22 cellular contexts compared by ENCODE assay signal in genomic region chr4:106337916-106338315, GRCh38. TPM values are rescaled to one million over a fixed set of nuclear protein-coding genes. Genes with fewer than 3 reads are reported as not detected.
DNase-seq lines count a peak whose midpoint lies in the region; ATAC-seq and TF ChIP-seq lines count a peak whose summit lies in the region.
"Had no signal": no experiment of that assay in that cellular context is flagged by ENCODE, and none has a peak within 500 bp of the region (broad histone marks: within the 10 kb centered on the region; RNA-seq: fewer than 3 reads in every experiment).

No MANE protein-coding gene starts in this region.

- H3K36me3 ChIP-seq in Caco-2 (ENCODE audit: control insufficient read depth, insufficient read depth, low read length) (peaks cover 5% of the 10 kb centered on the region), HCT116 (ENCODE audit: control insufficient read depth in 1 of 2, insufficient read depth in 2 of 2, low read length in 2 of 2) (peaks cover 14 to 26% of the 10 kb centered on the region in 2 experiments; a peak in 3 of 4 replicates)

- no peaks in the 10 kb centered on the region for H3K27me3 Mint-ChIP-seq in Caco-2 (ENCODE audit: insufficient read depth, unreplicated experiment)
- H3K27me3 Mint-ChIP-seq in endothelial cell (ENCODE audit: unreplicated experiment): no peaks in the 10 kb centered on the region
- no peaks in the 10 kb centered on the region for H3K27me3 Mint-ChIP-seq in neural crest cell (ENCODE audit: low read depth)
- H3K27me3 Mint-ChIP-seq: CD4-positive, alpha-beta memory T cell; CD4-positive, CD25-positive, alpha-beta regulatory T cell; CD8-positive, alpha-beta memory T cell had no signal

- no peaks in the 10 kb centered on the region for H4K20me1 ChIP-seq in HCT116 (ENCODE audit: insufficient read depth)

- intact Hi-C loops in Caco-2 (cut with micrococcal nuclease; ENCODE audit: unreplicated experiment): no loop called here
- intact Hi-C loops in HCT116 (cut with micrococcal nuclease): no loop called here
- intact Hi-C loops in sciatic nerve (cut with DNase I): no loop called here

- TF ChIP-seq RAD21 in HCT116 (IDR thresholded peaks at IDR 0.05; ENCODE audit: low read depth): no peak

- H3K4me2 ChIP-seq in HCT116 (ENCODE audit: low read length): no peak overlapping the region
- H3K4me2 ChIP-seq: BLaER1 had no signal

- ATAC-seq in HCT116 (no peak), HG02678 (IDR thresholded peaks at IDR 0.05; ENCODE audit: unreplicated experiment) (no peak), sciatic nerve (no peak)

- H3K9me3 ChIP-seq in Caco-2 (peaks cover 6% of the 10 kb centered on the region; the same call in 1 of the 2 replicates), HCT116 (ENCODE audit: control insufficient read depth in 1 of 2, insufficient read depth in 1 of 2, low read depth in 1 of 2, low read length in 2 of 2) (no peaks in the 10 kb centered on the region)
- H3K9me3 ChIP-seq: BE2C had no signal

- TF ChIP-seq CTCF in Caco-2 (IDR thresholded peaks at IDR 0.05; ENCODE audit: insufficient read depth in 1 of 2, low read depth in 1 of 2, low read length in 1 of 2, severe bottlenecking in 1 of 2, unreplicated experiment in 1 of 2): no peak
- TF ChIP-seq CTCF in HCT116 (IDR thresholded peaks at IDR 0.05 in 2 of 3, conservative IDR thresholded peaks at IDR 0.05 in 1 of 3; ENCODE audit: borderline replicate concordance in 1 of 3, insufficient read depth in 1 of 3, low read depth in 2 of 3, low read length in 2 of 3): no peak
- no peak for TF ChIP-seq CTCF in endothelial cell (IDR thresholded peaks at IDR 0.05; ENCODE audit: unreplicated experiment)
- no peak for TF ChIP-seq CTCF in neural crest cell (conservative IDR thresholded peaks at IDR 0.05)

- CTCF ChIA-PET in Caco-2 (lab: Charles Lee) (no interaction called here), HCT116 (lab: Charles Lee) (no interaction called here)

- peaks cover 46% of the 10 kb centered on the region for H3K79me2 ChIP-seq in HCT116 (ENCODE audit: insufficient read depth, low read length)

- H3K4me1 ChIP-seq in Caco-2: peaks cover 20% of the 10 kb centered on the region; the same call in 1 of the 2 replicates
- H3K4me1 ChIP-seq in HCT116 (ENCODE audit: control insufficient read depth in 1 of 2, insufficient read depth in 2 of 2, low read length in 2 of 2): no peaks in the 10 kb centered on the region
- H3K4me1 ChIP-seq: BE2C, BLaER1 had no signal

- H3K4me3 Mint-ChIP-seq in Caco-2 (ENCODE audit: unreplicated experiment) (no peak overlapping the region), endothelial cell (ENCODE audit: unreplicated experiment) (peak overlapping the region; percentile 33), neural crest cell (no peak overlapping the region)
- H3K4me3 Mint-ChIP-seq: CD14-positive monocyte; CD4-positive, CD25-positive, alpha-beta regulatory T cell had no signal

- no peak overlapping the region for H3K9ac ChIP-seq in HCT116 (ENCODE audit: low read length)
- H3K9ac ChIP-seq: BLaER1 had no signal

- no peak for TF ChIP-seq POLR2A in HCT116 (IDR thresholded peaks at IDR 0.05; ENCODE audit: borderline replicate concordance, extremely low read depth, insufficient read depth, insufficient read length)

- H3K27me3 ChIP-seq in Caco-2 (replicated peaks; ENCODE audit: control insufficient read depth, insufficient read depth, low read length): no peaks in the 10 kb centered on the region
- H3K27me3 ChIP-seq in HCT116 (ENCODE audit: insufficient read depth, low read length): no peaks in the 10 kb centered on the region
- H3K27me3 ChIP-seq: BE2C, BLaER1 had no signal

- H3K4me3 ChIP-seq in Caco-2 (ENCODE audit: low read depth, low read length): no peak overlapping the region
- H3K4me3 ChIP-seq in HCT116 (replicated peaks in 1 of 2; ENCODE audit: low read depth in 1 of 2, low read length in 2 of 2): no peak overlapping the region
- H3K4me3 ChIP-seq: BLaER1 had no signal

- DNase-seq in Caco-2 (no peak), HCT116 (ENCODE audit: low read depth, low spot score) (no peak), endothelial cell (ENCODE audit: low spot score) (no peak), neural crest cell (ENCODE audit: low read depth, low spot score) (no peak), NCI-H82 (lab: John Stamatoyannopoulos, UW) (no peak), sciatic nerve (ENCODE audit: low spot score) (no peak)
- DNase-seq: 8988T; ACHN; BE2C; C1 segment of cervical spinal cord; Calu3; CD4-positive, CD25-positive, alpha-beta regulatory T cell; CD8-positive, alpha-beta memory T cell; COR-L47; DMS79 treated with DMSO at 0.1 percent for 48 hours; GF-D8 had no signal

- H3K27ac ChIP-seq in HCT116 (ENCODE audit: low read depth, low read length): no peak overlapping the region
- H3K27ac ChIP-seq: BLaER1 had no signal

- peaks cover 92% of the 10 kb centered on the region for H3K36me3 Mint-ChIP-seq in Caco-2 (ENCODE audit: insufficient read depth, unreplicated experiment)
- H3K36me3 Mint-ChIP-seq in endothelial cell (ENCODE audit: low read depth, unreplicated experiment): peaks cover 35% of the 10 kb centered on the region
- peaks cover 51% of the 10 kb centered on the region for H3K36me3 Mint-ChIP-seq in neural crest cell (ENCODE audit: low read depth)

- no peak overlapping the region for H2AFZ ChIP-seq in HCT116 (ENCODE audit: low read depth, low read length, poor library complexity, severe bottlenecking)

- RAD21 ChIA-PET in HCT116 (lab: Charles Lee; ENCODE audit: low non-redundant PET in 1 of 2, low total read pairs in 2 of 2, uncharacterized antibody in 2 of 2, unreplicated experiment in 2 of 2): no interaction called here

- POLR2A ChIA-PET in Caco-2 (lab: Charles Lee): no interaction called here
- POLR2A ChIA-PET in HCT116 (lab: Charles Lee): no interaction called here

- no peaks in the 10 kb centered on the region for H3K9me2 ChIP-seq in HCT116 (ENCODE audit: insufficient read depth)

- peak overlapping the region; percentile 28 for H3K27ac Mint-ChIP-seq in Caco-2 (ENCODE audit: unreplicated experiment)
- no peak overlapping the region for H3K27ac Mint-ChIP-seq in endothelial cell (ENCODE audit: unreplicated experiment)
- peak overlapping the region; percentile 13 for H3K27ac Mint-ChIP-seq in neural crest cell (ENCODE audit: unreplicated experiment)
- H3K27ac Mint-ChIP-seq: CD14-positive monocyte; CD4-positive, alpha-beta memory T cell; CD4-positive, CD25-positive, alpha-beta regulatory T cell; CD8-positive, alpha-beta memory T cell had no signal

- H3K4me1 Mint-ChIP-seq in Caco-2 (ENCODE audit: low read depth, unreplicated experiment): peaks cover 6% of the 10 kb centered on the region
- no peaks in the 10 kb centered on the region for H3K4me1 Mint-ChIP-seq in endothelial cell (ENCODE audit: unreplicated experiment)
- H3K4me1 Mint-ChIP-seq in neural crest cell: no peaks in the 10 kb centered on the region
- H3K4me1 Mint-ChIP-seq: CD14-positive monocyte had no signal

- H3K9me3 Mint-ChIP-seq in Caco-2 (ENCODE audit: unreplicated experiment): peaks cover 27% of the 10 kb centered on the region
- no peaks in the 10 kb centered on the region for H3K9me3 Mint-ChIP-seq in endothelial cell (ENCODE audit: unreplicated experiment)
- H3K9me3 Mint-ChIP-seq in neural crest cell: peaks cover 5% of the 10 kb centered on the region

- BruUV-seq in Caco-2 (replicated peaks; lab: Mats Ljungman, UMichigan) (no TSS peak), HCT116 (replicated peaks; lab: Mats Ljungman, UMichigan) (TSS peak; percentile 8)

TF ChIP-seq in HCT116, 20 proteins besides CTCF, POLR2A, EP300 and RAD21:
- TF ChIP-seq SRF (IDR thresholded peaks at IDR 0.05; ENCODE audit: low read depth): no peak
- no peak for TF ChIP-seq ZNF274 (IDR thresholded peaks at IDR 0.05; ENCODE audit: low read depth, low read length)
- no peak for TF ChIP-seq ZBTB33 (IDR thresholded peaks at IDR 0.05; ENCODE audit: extremely low read depth, insufficient replicate concordance, low read length)
- TF ChIP-seq ATF3 (IDR thresholded peaks at IDR 0.05): no peak
- no peak for TF ChIP-seq EZH2phosphoT487 (IDR thresholded peaks at IDR 0.05; ENCODE audit: borderline replicate concordance)
- TF ChIP-seq TCF7L2 (IDR thresholded peaks at IDR 0.05; ENCODE audit: borderline replicate concordance, extremely low read depth, insufficient read depth, insufficient read length): no peak
- no peak for TF ChIP-seq CEBPB (IDR thresholded peaks at IDR 0.05; ENCODE audit: low read depth)
- no peak for TF ChIP-seq FOSL1 (IDR thresholded peaks at IDR 0.05; ENCODE audit: low read depth)
TF ChIP-seq in HCT116: peak in this region for 0.

RNA-seq across cellular contexts. Expression of gene AIMP1, which starts 21.6 kb away (rescaled TPM):
- total RNA-seq in Caco-2 (2022) (130 and 143 TPM in 2 replicates), HCT116 (2021; ENCODE audit: unreplicated experiment) (67.4 TPM), endothelial cell (ENCODE audit: unreplicated experiment) (25.4 TPM), neural crest cell (32.2 and 34.3 TPM in 2 replicates), sciatic nerve (42.9 TPM)
- 19.3 and 26.5 TPM in 2 replicates for polyA plus RNA-seq in HCT116 (2012)

RNA-seq across cellular contexts. Expression of gene TBCK, which starts 21.9 kb away (rescaled TPM):
- total RNA-seq in Caco-2 (2022) (51.1 and 58.7 TPM in 2 replicates), HCT116 (2021; ENCODE audit: unreplicated experiment) (22.3 TPM), endothelial cell (ENCODE audit: unreplicated experiment) (48.6 TPM), neural crest cell (42.0 and 47.6 TPM in 2 replicates), sciatic nerve (60.4 TPM)
- polyA plus RNA-seq in HCT116 (2012): 4.2 and 6.3 TPM in 2 replicates

RNA-seq across cellular contexts. Expression of gene GIMD1, which starts 30.7 kb away (rescaled TPM):
- 0.35 TPM in 1 of 2 replicates, not detected in the other for total RNA-seq in Caco-2 (2022)
- not detected for total RNA-seq in HCT116 (2021; ENCODE audit: unreplicated experiment)
- not detected in 2 replicates for polyA plus RNA-seq in HCT116 (2012)
- total RNA-seq in endothelial cell (ENCODE audit: unreplicated experiment): not detected
- total RNA-seq in neural crest cell: not detected in 2 replicates
- total RNA-seq in sciatic nerve: not detected
- total RNA-seq: A673; Calu3; CD4-positive, alpha-beta memory T cell; CD4-positive, CD25-positive, alpha-beta regulatory T cell; CD8-positive, alpha-beta memory T cell had no signal
- polyA plus RNA-seq: AG04450; CD14-positive monocyte; CD4-positive, alpha-beta memory T cell; CD4-positive, CD25-positive, alpha-beta regulatory T cell; CD8-positive, alpha-beta memory T cell had no signal
